8 cellular contexts compared by ENCODE assay signal in genomic region chr1:20185834-20186782, GRCh38.
DNase-seq lines count a peak whose midpoint lies in the region; ATAC-seq and TF ChIP-seq lines count a peak whose summit lies in the region.

PLA2G2C (minus strand) TSS chr1:20186518; CDS start chr1:20177363, 9,155 bp downstream.
UBXN10 (plus strand) TSS chr1:20186096; CDS start chr1:20190562, 4,466 bp downstream.

- no peak for ATAC-seq in HG02938 (IDR thresholded peaks at IDR 0.05; ENCODE audit: unreplicated experiment)

- no peak for TF ChIP-seq CTCF in HL-60 (IDR thresholded peaks at IDR 0.05; ENCODE audit: insufficient read depth, low read length)

- peaks cover 78% of the 10 kb centered on the region for H3K4me1 ChIP-seq in muscle layer of colon (ENCODE audit: insufficient read depth, low read length)

- H3K27ac Mint-ChIP-seq in stimulated activated naive CD8-positive, alpha-beta T cell treated with anti-CD3 and anti-CD28 coated beads, Interleukin-15, Interleukin-2, amounts not matched to agents 100 ng/mL and 50 ng/mL, for 24 hours, result peak within 1 kb of the TSS; percentile 91

- H3K9me3 Mint-ChIP-seq in stimulated activated naive CD8-positive, alpha-beta T cell treated with anti-CD3 and anti-CD28 coated beads, Interleukin-15, Interleukin-2, amounts not matched to agents 100 ng/mL and 50 ng/mL, for 24 hours, result no peaks in the 10 kb centered on the region

- H3K36me3 ChIP-seq in muscle layer of colon (ENCODE audit: insufficient read depth, low read length), result peaks cover 4% of the 10 kb centered on the region

- H3K36me3 Mint-ChIP-seq in stimulated activated naive CD8-positive, alpha-beta T cell treated with anti-CD3 and anti-CD28 coated beads, Interleukin-15, Interleukin-2, amounts not matched to agents 100 ng/mL and 50 ng/mL, for 24 hours (ENCODE audit: low read depth), result peaks cover 3% of the 10 kb centered on the region

- peak within 1 kb of the TSS; percentile 70 for H3K9ac ChIP-seq in muscle layer of colon (ENCODE audit: low read length)

- DNase-seq in HL-60 (ENCODE audit: low read depth in 1 of 2, low spot score in 1 of 2), result no peak
- DNase-seq in activated CD4-positive, alpha-beta T cell treated with anti-CD3 and anti-CD28 coated beads for 48 hours, result peak; percentile 87
- peak; percentile 78 for DNase-seq in ecto neural progenitor cell (ENCODE audit: low spot score)
- no peak for DNase-seq in putamen (ENCODE audit: low spot score)
- DNase-seq in AG08395 (ENCODE audit: low spot score), result no peak

- H3K27me3 ChIP-seq in HL-60 (ENCODE audit: insufficient read depth, poor library complexity, severe bottlenecking) (no peaks in the 10 kb centered on the region), muscle layer of colon (ENCODE audit: control insufficient read depth in 1 of 2, insufficient read depth in 2 of 2, low read length in 2 of 2) (no peaks in the 10 kb centered on the region)

- no peak within 1 kb of the TSS for H3K4me3 ChIP-seq in HL-60 (replicated peaks; ENCODE audit: insufficient read depth, low read length)
- peak within 1 kb of the TSS; percentile 47 to 70 for H3K4me3 ChIP-seq in muscle layer of colon (ENCODE audit: low read depth in 1 of 2, low read length in 2 of 2)

- H3K4me3 Mint-ChIP-seq in stimulated activated naive CD8-positive, alpha-beta T cell treated with anti-CD3 and anti-CD28 coated beads, Interleukin-15, Interleukin-2, amounts not matched to agents 100 ng/mL and 50 ng/mL, for 24 hours, result peak within 1 kb of the TSS; percentile 84

- peaks cover 37% of the 10 kb centered on the region for H3K27me3 Mint-ChIP-seq in stimulated activated naive CD8-positive, alpha-beta T cell treated with anti-CD3 and anti-CD28 coated beads, Interleukin-15, Interleukin-2, amounts not matched to agents 100 ng/mL and 50 ng/mL, for 24 hours

- peaks cover 52% of the 10 kb centered on the region for H3K4me1 Mint-ChIP-seq in stimulated activated naive CD8-positive, alpha-beta T cell treated with anti-CD3 and anti-CD28 coated beads, Interleukin-15, Interleukin-2, amounts not matched to agents 100 ng/mL and 50 ng/mL, for 24 hours (ENCODE audit: low read depth)

- H3K9me3 ChIP-seq in muscle layer of colon (ENCODE audit: low read length), result no peaks in the 10 kb centered on the region

- H3K27ac ChIP-seq in HL-60 (replicated peaks) (peak within 1 kb of the TSS; percentile 49), muscle layer of colon (ENCODE audit: low read depth, low read length) (peak within 1 kb of the TSS; percentile 92)

Comparison
In these comparisons a context has a peak if more than half of its experiments do, and no peak if none do; other contexts are left out.
1. DNase-seq: peak in activated CD4-positive, alpha-beta T cell treated with anti-CD3 and anti-CD28 coated beads for 48 hours (single experiment) and ecto neural progenitor cell (single experiment); none in HL-60 (0 of 2), putamen (single experiment) and AG08395 (single experiment).